ENCODE assay signal across 21 cellular contexts in genomic region chr7:107981466-107981865, GRCh38. TPM values are rescaled to one million over a fixed set of nuclear protein-coding genes. Genes with fewer than 3 reads are reported as not detected.
A peak's percentile ranks its signal among the peaks of the same experiment; 100 is the strongest.
DNase-seq lines count a peak whose midpoint lies in the region; TF ChIP-seq lines count a peak whose summit lies in the region.
"Had no signal": no experiment of that assay in that cellular context is flagged by ENCODE, and none has a peak within 500 bp of the region (broad histone marks: within the 10 kb centered on the region; RNA-seq: fewer than 3 reads in every experiment).

No MANE protein-coding gene starts in this region.

- H3K36me3 ChIP-seq in neural cell (ENCODE audit: insufficient read depth, low read length) (no peaks in the 10 kb centered on the region), H7 (replicated peaks; ENCODE audit: control insufficient read depth, insufficient read depth, low read length) (no peaks in the 10 kb centered on the region; the same call in 1 of the 2 replicates), ascending aorta (peaks cover 20 to 64% of the 10 kb centered on the region in 2 donors)
- H3K36me3 ChIP-seq: BLaER1 treated with 17β-estradiol and CSF1 and Interleukin-3, amounts not matched to agents 10 nM and 100 nM had no signal

- H3K27me3 ChIP-seq in neural cell (ENCODE audit: insufficient read depth, low read depth, low read length) (no peaks in the 10 kb centered on the region), H7 (ENCODE audit: control insufficient read depth, insufficient read depth, low read length) (no peaks in the 10 kb centered on the region), ascending aorta (no peaks in the 10 kb centered on the region)
- H3K27me3 ChIP-seq: BLaER1 treated with 17β-estradiol and CSF1 and Interleukin-3, amounts not matched to agents 10 nM and 100 nM had no signal

- H3F3A ChIP-seq in neural cell (ENCODE audit: insufficient read depth, low read length, poor library complexity, severe bottlenecking), result no peaks in the 10 kb centered on the region

- TF ChIP-seq RAD21 in neural cell (conservative IDR thresholded peaks at IDR 0.05), result no peak

- H3K4me2 ChIP-seq in neural cell (ENCODE audit: low read length), result no peak overlapping the region
- H3K4me2 ChIP-seq: BLaER1 treated with 17β-estradiol and CSF1 and Interleukin-3, amounts not matched to agents 10 nM and 100 nM had no signal

- H3K79me2 ChIP-seq in neural cell (replicated peaks; ENCODE audit: insufficient read depth, low read length), result no peaks in the 10 kb centered on the region

- TF ChIP-seq EP300 in neural cell (conservative IDR thresholded peaks at IDR 0.05; ENCODE audit: poor library complexity, severe bottlenecking), result no peak

- peaks cover 0 to 5% of the 10 kb centered on the region in 2 donors for H3K4me1 ChIP-seq in ascending aorta
- H3K4me1 ChIP-seq: BLaER1 treated with 17β-estradiol and CSF1 and Interleukin-3, amounts not matched to agents 10 nM and 100 nM had no signal

- H3K9me3 ChIP-seq in neural cell (ENCODE audit: low read length) (no peaks in the 10 kb centered on the region), ascending aorta (no peaks in the 10 kb centered on the region)
- H3K9me3 ChIP-seq: Caco-2 had no signal

- H4K20me1 ChIP-seq in neural cell (ENCODE audit: insufficient read depth), result no peaks in the 10 kb centered on the region
- H4K20me1 ChIP-seq: BLaER1 treated with 17β-estradiol and CSF1 and Interleukin-3, amounts not matched to agents 10 nM and 100 nM had no signal

- no peak overlapping the region for H3K9ac ChIP-seq in neural cell (ENCODE audit: low read length)
- H3K9ac ChIP-seq: BLaER1 treated with 17β-estradiol and CSF1 and Interleukin-3, amounts not matched to agents 10 nM and 100 nM had no signal

- H2AFZ ChIP-seq in neural cell (ENCODE audit: low read depth, low read length), result no peak overlapping the region

- intact Hi-C loops in ascending aorta (cut with DNase I), result no loop called here

- no peak for TF ChIP-seq CTCF in neural cell (IDR thresholded peaks at IDR 0.05; ENCODE audit: poor library complexity, severe bottlenecking)
- TF ChIP-seq CTCF in ascending aorta (IDR thresholded peaks at IDR 0.05), result no peak

- H3K4me3 ChIP-seq in neural cell (ENCODE audit: low read length) (peak overlapping the region; percentile 12), H7 (ENCODE audit: insufficient read depth, low read depth, low read length) (no peak overlapping the region), ascending aorta (no peak overlapping the region)
- H3K4me3 ChIP-seq: BLaER1 treated with 17β-estradiol and CSF1 and Interleukin-3, amounts not matched to agents 10 nM and 100 nM had no signal

- H3K27ac ChIP-seq in neural cell (ENCODE audit: low read length) (no peak overlapping the region), ascending aorta (no peak overlapping the region)
- H3K27ac ChIP-seq: BLaER1 treated with 17β-estradiol and CSF1 and Interleukin-3, amounts not matched to agents 10 nM and 100 nM had no signal

- no peaks in the 10 kb centered on the region for H3K9me2 ChIP-seq in neural cell (ENCODE audit: insufficient read depth, low read length)

- peak; percentile 35 for DNase-seq in DMS79 treated with DMSO at 0.1 percent for 48 hours (lab: John Stamatoyannopoulos, UW)
- DNase-seq in DMS79 (lab: John Stamatoyannopoulos, UW), result no peak
- DNase-seq in NCI-H1694 treated with DMSO at 0.1 percent for 48 hours (lab: John Stamatoyannopoulos, UW), result peak; percentile 47
- DNase-seq in NCI-H2227 treated with DMSO at 0.1 percent for 48 hours (lab: John Stamatoyannopoulos, UW), result peak; percentile 68
- no peak for DNase-seq in H7
- no peak for DNase-seq in ascending aorta (ENCODE audit: low spot score in 2 of 2)
- DNase-seq in T-helper 9 cell, result no peak
- DNase-seq: 8988T; Caco-2; CD4-positive, alpha-beta memory T cell; DMS153; EL; GF-D8; Kasumi-1; NCI-H1436 treated with DMSO at 0.1 percent for 48 hours; NCI-H2029 treated with DMSO at 0.1 percent for 48 hours; NCI-H345; NCI-H82; OCI-M1 had no signal

TF ChIP-seq in neural cell, 6 proteins besides CTCF, POLR2A, EP300 and RAD21:
- TF ChIP-seq TAF1 (IDR thresholded peaks at IDR 0.05; ENCODE audit: low read depth) (no peak), REST (IDR thresholded peaks at IDR 0.05; ENCODE audit: borderline replicate concordance) (peak; percentile 34), POLR2AphosphoS5 (IDR thresholded peaks at IDR 0.05) (peak; percentile 20)

RNA-seq across cellular contexts. Expression of gene LAMB1, which starts 21.5 kb away (rescaled TPM):
- 2.5 and 7.6 TPM in 2 replicates for polyA plus RNA-seq in neural cell
- polyA minus RNA-seq in neural cell, result 4.1 and 5.8 TPM in 2 replicates
- total RNA-seq in H7 (2014; rRNA removed; shearing (Covaris generic)), result 61.0 and 77.2 TPM in 2 replicates
- total RNA-seq in ascending aorta, result 198 TPM
- total RNA-seq: CD4-positive, alpha-beta memory T cell had no signal

Comparison
In these comparisons a context has a peak if more than half of its experiments do, and no peak if none do; other contexts are left out.
1. DNase-seq: peak in DMS79 treated with DMSO at 0.1 percent for 48 hours (single experiment), NCI-H1694 treated with DMSO at 0.1 percent for 48 hours (single experiment) and NCI-H2227 treated with DMSO at 0.1 percent for 48 hours (single experiment); none in DMS79 (single experiment), H7 (single experiment), ascending aorta (0 of 2) and T-helper 9 cell (single experiment).